ENCODE assay signal across 17 cellular contexts in genomic region chr10:59073456-59074053, GRCh38.
"Had no signal": no experiment of that assay in that cellular context is flagged by ENCODE, and none has a peak within 500 bp of the region (broad histone marks: within the 10 kb centered on the region; RNA-seq: fewer than 3 reads in every experiment).

No MANE protein-coding gene starts in this region.

- H3K4me1 ChIP-seq: sigmoid colon had no signal

- FAIRE-seq: kidney had no signal

- H3K4me3 ChIP-seq: coronary artery, esophagus squamous epithelium, lung, neural progenitor cell, sigmoid colon had no signal

- H3K36me3 ChIP-seq: esophagus squamous epithelium, neural progenitor cell, sigmoid colon had no signal

- H3K9me3 ChIP-seq: esophagus squamous epithelium, sigmoid colon had no signal

- H3K27me3 ChIP-seq: esophagus squamous epithelium, neural progenitor cell, sigmoid colon had no signal

- DNase-seq: activated B cell treated with CpG ODN at 0.5 μM for 24 hours; activated CD4-positive, alpha-beta T cell treated with anti-CD3 and anti-CD28 coated beads, Interleukin-2, amount 10 ng/mL, durations not matched to agents 24 days and 14 days; activated CD8-positive, alpha-beta memory T cell treated with anti-CD3 and anti-CD28 coated beads, Interleukin-2, amount 50 U/mL, for 4 hours; activated CD8-positive, alpha-beta T cell treated with anti-CD3 and anti-CD28 coated beads, Interleukin-2, amount 10 ng/mL, durations not matched to agents 7 days and 5 days; activated gamma-delta T cell; activated T-cell treated with anti-CD3 and anti-CD28 coated beads, Interleukin-2, amount 50 U/mL, for 72 hours; central memory CD4-positive, alpha-beta T cell; esophagus squamous epithelium; hippocampal formation; kidney; sigmoid colon; stimulated activated CD4-positive, alpha-beta T cell treated with anti-CD3 and anti-CD28 coated beads, Interleukin-1b, Interleukin-23, amount 100 ng/mL, for 48 hours; stimulated activated naive CD8-positive, alpha-beta T cell treated with anti-CD3 and anti-CD28 coated beads, Interleukin-15, amount 100 ng/mL, for 72 hours had no signal

- H3K27ac ChIP-seq: coronary artery, esophagus squamous epithelium, neural progenitor cell, sigmoid colon had no signal

- ATAC-seq: activated CD8-positive, alpha-beta T cell treated with anti-CD3 and anti-CD28 coated beads, Interleukin-2, amount 10 ng/mL, durations not matched to agents 7 days and 5 days; activated naive CD4-positive, alpha-beta T cell treated with anti-CD3 and anti-CD28 coated beads, Interleukin-2, amount 50 U/mL, for 72 hours; activated T-cell treated with anti-CD3 and anti-CD28 coated beads, Interleukin-2, amount 50 U/mL, for 72 hours; stimulated activated naive CD8-positive, alpha-beta T cell treated with anti-CD3 and anti-CD28 coated beads, Interleukin-15, amount 100 ng/mL, for 72 hours had no signal
